Comparison of ENCODE assay signal across 13 cellular contexts in the genomic region with DNA sequence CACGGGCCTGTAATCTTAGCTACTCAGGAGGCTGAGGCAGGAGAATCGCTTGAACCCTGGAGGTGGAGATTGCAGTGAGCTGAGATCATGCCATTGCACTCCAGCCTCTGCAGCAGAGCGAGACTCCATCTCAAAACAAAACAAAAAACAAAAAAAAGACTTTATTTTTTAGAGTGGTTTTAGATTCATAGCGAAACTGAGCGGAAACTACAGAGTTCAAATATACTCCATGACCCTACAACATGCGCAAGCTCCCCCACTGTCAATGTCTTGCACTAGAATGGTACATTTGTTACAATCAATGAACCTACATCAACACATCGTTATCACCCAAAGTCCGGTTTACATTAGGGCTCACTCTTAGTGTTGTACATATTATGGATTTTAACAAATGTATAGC. TPM values are rescaled to one million over a fixed set of nuclear protein-coding genes. Genes with fewer than 3 reads are reported as not detected.
DNase-seq lines count a peak whose midpoint lies in the region; ATAC-seq, FAIRE-seq and TF ChIP-seq lines count a peak whose summit lies in the region.
"Had no signal": no experiment of that assay in that cellular context is flagged by ENCODE, and none has a peak within 500 bp of the region (broad histone marks: within the 10 kb centered on the region; RNA-seq: fewer than 3 reads in every experiment).

No MANE protein-coding gene starts in this region.

- no peak overlapping the region for H3K27ac ChIP-seq in K562 (ENCODE audit: extremely low read depth, low read depth, low read length)
- H3K27ac ChIP-seq: suprapubic skin had no signal

- WGBS in K562 (ENCODE audit: insufficient coverage, low coverage, missing lambda C conversion rate) = 83% methylated on average over 8 of the region's 8 CpGs

- H3K4me2 ChIP-seq in K562 (ENCODE audit: insufficient read depth, low read length) = no peak overlapping the region

- H3K4me3 ChIP-seq in K562 = no peak overlapping the region
- H3K4me3 ChIP-seq: suprapubic skin had no signal

- ATAC-seq in GM18858 (IDR thresholded peaks at IDR 0.05; ENCODE audit: unreplicated experiment) = peak; percentile 52
- ATAC-seq in GM21390 (IDR thresholded peaks at IDR 0.05; ENCODE audit: unreplicated experiment) = peak; percentile 34
- peak; percentile 32 for ATAC-seq in HG03097 (IDR thresholded peaks at IDR 0.05; ENCODE audit: low FRiP score, unreplicated experiment)
- ATAC-seq in K562 = no peak
- ATAC-seq: left cardiac atrium had no signal

- no peak for TF ChIP-seq CTCF in K562 (IDR thresholded peaks at IDR 0.05 in 2 of 3, conservative IDR thresholded peaks at IDR 0.05 in 1 of 3; ENCODE audit: insufficient read depth in 2 of 3, low read depth in 1 of 3, low read length in 3 of 3)

- no TSS peak for BruUV-seq in K562 (replicated peaks; lab: Mats Ljungman, UMichigan)

- H2AFZ ChIP-seq in K562 (ENCODE audit: low read depth, low read length) = 0 out of 2 replicates have a peak overlapping the region, but pooled peaks have one; percentile 20

- in situ Hi-C loops in K562 (cut with MboI) = no loop called here

- DNase-seq in K562 (ENCODE audit: extremely low read depth in 1 of 4, low spot score in 3 of 4) = no peak
- DNase-seq in AG08395 (ENCODE audit: low spot score) = no peak
- no peak for DNase-seq in effector CD8-positive, alpha-beta T cell (lab: John Stamatoyannopoulos, UW)
- DNase-seq in cerebellar nuclear complex (lab: John Stamatoyannopoulos, UW) = no peak
- DNase-seq: DND-41; left cardiac atrium; NCI-H524 treated with DMSO at 0.1 percent for 48 hours; stimulated activated CD4-positive, alpha-beta T cell treated with anti-CD3 and anti-CD28 coated beads, Interleukin-2, amount 100 ng/mL, for 24 hours had no signal

- POLR2A ChIA-PET in K562 (lab: Yijun Ruan, JAX) = interaction anchor here (1.2 kb wide), 1 partner anchor 13 kb away, joined by 3 read pairs; no protein-coding TSS in a partner anchor

- no peaks in the 10 kb centered on the region for H3K9me1 ChIP-seq in K562 (ENCODE audit: control insufficient read depth, insufficient read depth, low read length)

- H3K9ac ChIP-seq in K562 (ENCODE audit: insufficient read depth in 1 of 2, low read depth in 2 of 2, low read length in 2 of 2) = no peak overlapping the region

- H3K9me3 ChIP-seq in K562 (replicated peaks; ENCODE audit: control insufficient read depth, insufficient read depth, low read depth, low read length) = 0 out of 2 replicates have a peak, but pooled peaks cover 2% of the 10 kb centered on the region
- H3K9me3 ChIP-seq: suprapubic skin had no signal

- no peaks in the 10 kb centered on the region for H3K27me3 ChIP-seq in K562 (ENCODE audit: control insufficient read depth in 2 of 2, insufficient read depth in 2 of 2, low read length in 2 of 2)
- H3K27me3 ChIP-seq: suprapubic skin had no signal

- H3K36me3 ChIP-seq in K562 (ENCODE audit: control insufficient read depth, insufficient read depth, low read length) = no peaks in the 10 kb centered on the region
- H3K36me3 ChIP-seq: suprapubic skin had no signal

- CTCF ChIA-PET in K562 (lab: Yijun Ruan, JAX; ENCODE audit: low intra/inter-chr PET ratio) = no interaction called here

- intact Hi-C loops in K562 (cut with micrococcal nuclease) = loop anchor here (10.0 kb wide), 1 partner anchor 683 kb away; a partner anchor contains a TSS

- no peaks in the 10 kb centered on the region for H4K20me1 ChIP-seq in K562 (replicated peaks; ENCODE audit: control insufficient read depth, insufficient read depth, low read length)

- FAIRE-seq in K562 (lab: Jason Lieb, UNC) = no peak
- FAIRE-seq: H1 had no signal

- TF ChIP-seq POLR2A in K562 (conservative IDR thresholded peaks at IDR 0.05) = no peak

- TF ChIP-seq EP300 in K562 (IDR thresholded peaks at IDR 0.05; ENCODE audit: low read length) = no peak

- H3K4me1 ChIP-seq in K562 (replicated peaks in 1 of 2; ENCODE audit: control insufficient read depth in 2 of 2, insufficient read depth in 2 of 2, low read length in 2 of 2) = peaks cover 4 to 15% of the 10 kb centered on the region in 2 experiments; a peak in 3 of 5 replicates

- peaks cover 18% of the 10 kb centered on the region for H3K79me2 ChIP-seq in K562 (ENCODE audit: control insufficient read depth, insufficient read depth, low read length)

- no peak for TF ChIP-seq RAD21 in K562 (CRISPR knock-in tag; conservative IDR thresholded peaks at IDR 0.05 in 1 of 2, IDR thresholded peaks at IDR 0.05 in 1 of 2)

TF ChIP-seq in K562, 482 proteins besides CTCF, POLR2A, EP300 and RAD21 (continues in another document):
- TF ChIP-seq FOXM1 (IDR thresholded peaks at IDR 0.05; ENCODE audit: low read depth) (no peak), FOXM1 (CRISPR knock-in tag; IDR thresholded peaks at IDR 0.05; ENCODE audit: low read depth) (no peak), ZNF583 (CRISPR knock-in tag; IDR thresholded peaks at IDR 0.05) (no peak), RBM17 (IDR thresholded peaks at IDR 0.05; ENCODE audit: borderline replicate concordance, low read depth, low read length) (no peak), MECOM (CRISPR knock-in tag; IDR thresholded peaks at IDR 0.05) (no peak)

RNA-seq across cellular contexts. Expression of a gene that starts 2.2 kb away (rescaled TPM):
- total RNA-seq in K562 (2011; cell fraction: chromatin; rRNA removed; ENCODE audit: low replicate concordance) = 33.2 and 42.2 TPM in 2 replicates
- 24.0 and 29.7 TPM in 2 replicates for total RNA-seq in K562 (2011; cell fraction: nucleolus; rRNA removed)
- total RNA-seq in K562 (2011; cell fraction: nucleoplasm; rRNA removed) = 70.5 and 79.8 TPM in 2 replicates
- total RNA-seq in K562 (2014; rRNA removed) (32.2 and 44.3 TPM in 2 replicates), K562 (2014; rRNA removed; fragmentation: Illumina TruSeq; extraction: Trizol) (45.9 and 48.2 TPM in 2 replicates), K562 (2015; rRNA removed; fragmentation: Illumina TruSeq; extraction: Trizol) (53.0 and 53.7 TPM in 2 replicates), K562 (2021) (78.4 and 79.0 TPM in 2 replicates)
- polyA plus RNA-seq in K562 (2011; rRNA removed) (102 and 121 TPM in 2 replicates), K562 (2014; fragmentation: Illumina TruSeq; extraction: Trizol) (84.8 and 96.3 TPM in 2 replicates), K562 (2014; fragmentation: Nextera tagmentation; extraction: Ambion mirVana) (10 to 100 TPM in 1 of 2 experiments, 1 to 10 TPM in 1; 10.0 to 10.1 TPM), K562 (2014; rRNA removed) (56.0 and 57.9 TPM in 2 replicates)
- polyA plus RNA-seq in K562 (2011; cell fraction: cytosol; rRNA removed) = 92.4 and 105 TPM in 2 replicates
- polyA plus RNA-seq in K562 (2011; cell fraction: nucleus; rRNA removed) = 18.5 and 26.1 TPM in 2 replicates
- 77.1 and 115 TPM in 2 replicates for polyA plus RNA-seq in K562 (2012)
- polyA minus RNA-seq in K562 (2011; rRNA and poly(A)+ RNA removed) = 72.7 and 87.4 TPM in 2 replicates
- 47.1 and 51.0 TPM in 2 replicates for polyA minus RNA-seq in K562 (2011; cell fraction: cytosol; rRNA and poly(A)+ RNA removed)
- polyA minus RNA-seq in K562 (2011; cell fraction: nucleus; rRNA and poly(A)+ RNA removed) = 6.2 and 6.4 TPM in 2 replicates

RNA-seq across cellular contexts. Expression of a gene that starts 14.6 kb away (rescaled TPM):
- total RNA-seq in K562 (2011; cell fraction: chromatin; rRNA removed; ENCODE audit: low replicate concordance) = 79.2 and 97.0 TPM in 2 replicates
- 133 and 137 TPM in 2 replicates for total RNA-seq in K562 (2011; cell fraction: nucleolus; rRNA removed)
- total RNA-seq in K562 (2011; cell fraction: nucleoplasm; rRNA removed) = 92.6 and 108 TPM in 2 replicates
- 32.2 and 37.6 TPM in 2 replicates for total RNA-seq in K562 (2014; rRNA removed)
- 36.3 and 44.2 TPM in 2 replicates for total RNA-seq in K562 (2014; rRNA removed; fragmentation: Illumina TruSeq; extraction: Trizol)
- total RNA-seq in K562 (2015; rRNA removed; fragmentation: Illumina TruSeq; extraction: Trizol) = 49.1 and 49.2 TPM in 2 replicates
- total RNA-seq in K562 (2021) = 59.8 and 62.5 TPM in 2 replicates
- 46.3 and 69.6 TPM in 2 replicates for polyA plus RNA-seq in K562 (2011; rRNA removed)
- polyA plus RNA-seq in K562 (2011; cell fraction: cytosol; rRNA removed) = 57.6 and 65.0 TPM in 2 replicates
- 48.7 and 58.2 TPM in 2 replicates for polyA plus RNA-seq in K562 (2011; cell fraction: nucleus; rRNA removed)
- 56.7 and 94.0 TPM in 2 replicates for polyA plus RNA-seq in K562 (2012)
- 54.3 and 62.1 TPM in 2 replicates for polyA plus RNA-seq in K562 (2014; fragmentation: Illumina TruSeq; extraction: Trizol)
- 10 to 100 TPM; 77.6 to 85.9 TPM for polyA plus RNA-seq in K562 (2014; fragmentation: Nextera tagmentation; extraction: Ambion mirVana)
- 33.5 and 33.7 TPM in 2 replicates for polyA plus RNA-seq in K562 (2014; rRNA removed)
- 54.1 and 65.3 TPM in 2 replicates for polyA minus RNA-seq in K562 (2011; rRNA and poly(A)+ RNA removed)
- polyA minus RNA-seq in K562 (2011; cell fraction: cytosol; rRNA and poly(A)+ RNA removed) = 44.3 and 55.8 TPM in 2 replicates
- 30.4 and 50.2 TPM in 2 replicates for polyA minus RNA-seq in K562 (2011; cell fraction: nucleus; rRNA and poly(A)+ RNA removed)

RNA-seq across cellular contexts. Expression of a gene that starts 14.6 kb away (rescaled TPM):
- total RNA-seq in K562 (2011; cell fraction: chromatin; rRNA removed; ENCODE audit: low replicate concordance) = 40.9 and 48.8 TPM in 2 replicates
- 39.2 and 40.9 TPM in 2 replicates for total RNA-seq in K562 (2011; cell fraction: nucleolus; rRNA removed)
- 41.9 and 44.7 TPM in 2 replicates for total RNA-seq in K562 (2011; cell fraction: nucleoplasm; rRNA removed)
- total RNA-seq in K562 (2014; rRNA removed) (3.1 and 4.7 TPM in 2 replicates), K562 (2014; rRNA removed; fragmentation: Illumina TruSeq; extraction: Trizol) (4.5 and 5.2 TPM in 2 replicates), K562 (2015; rRNA removed; fragmentation: Illumina TruSeq; extraction: Trizol) (5.8 and 5.9 TPM in 2 replicates), K562 (2021) (8.0 and 8.4 TPM in 2 replicates)
- polyA plus RNA-seq in K562 (2011; rRNA removed) (3.2 and 4.6 TPM in 2 replicates), K562 (2014; fragmentation: Illumina TruSeq; extraction: Trizol) (2.0 and 2.1 TPM in 2 replicates), K562 (2014; fragmentation: Nextera tagmentation; extraction: Ambion mirVana) (under 1 TPM; 0.08 to 0.32 TPM), K562 (2014; rRNA removed) (3.0 TPM in 2 replicates)
- 4.0 and 5.7 TPM in 2 replicates for polyA plus RNA-seq in K562 (2011; cell fraction: cytosol; rRNA removed)
- polyA plus RNA-seq in K562 (2011; cell fraction: nucleus; rRNA removed) = 8.2 and 8.6 TPM in 2 replicates
- polyA plus RNA-seq in K562 (2012) = 1.1 and 1.7 TPM in 2 replicates
- polyA minus RNA-seq in K562 (2011; rRNA and poly(A)+ RNA removed) = 15.4 and 17.8 TPM in 2 replicates
- polyA minus RNA-seq in K562 (2011; cell fraction: cytosol; rRNA and poly(A)+ RNA removed) = 6.3 and 7.1 TPM in 2 replicates
- 16.0 and 22.5 TPM in 2 replicates for polyA minus RNA-seq in K562 (2011; cell fraction: nucleus; rRNA and poly(A)+ RNA removed)
